Comparison of ENCODE assay signal across 23 cellular contexts in genomic region chr13:23639672-23640275, GRCh38.
DNase-seq lines count a peak whose midpoint lies in the region; ATAC-seq and TF ChIP-seq lines count a peak whose summit lies in the region.
"Had no signal": no experiment of that assay in that cellular context is flagged by ENCODE, and none has a peak within 500 bp of the region (broad histone marks: within the 10 kb centered on the region; RNA-seq: fewer than 3 reads in every experiment).

No MANE protein-coding gene starts in this region.

- no peaks in the 10 kb centered on the region for H3K9me3 ChIP-seq in BE2C
- H3K9me3 ChIP-seq: mucosa of descending colon, prostate gland, thyroid gland had no signal

- DNase-seq in NCI-H2081 (lab: John Stamatoyannopoulos, UW) = peak; percentile 2 to 46
- no peak for DNase-seq in NCI-H2081 treated with DMSO at 0.1 percent for 48 hours (lab: John Stamatoyannopoulos, UW)
- peak; percentile 51 for DNase-seq in midbrain (lab: John Stamatoyannopoulos, UW)
- DNase-seq in BE2C = no peak
- DNase-seq in foreskin fibroblast = no peak
- DNase-seq: 8988T; activated B cell treated with CpG ODN at 0.5 μM for 24 hours; activated CD4-positive, alpha-beta memory T cell treated with anti-CD3 and anti-CD28 coated beads for 36 hours; activated effector memory CD4-positive, alpha-beta T cell treated with anti-CD3 and anti-CD28 coated beads, Interleukin-2, amount 50 U/mL, for 16 hours; COR-L47; DMS79 treated with DMSO at 0.1 percent for 48 hours; left ventricle myocardium superior; mucosa of descending colon; NCI-H187 treated with DMSO at 0.1 percent for 48 hours; NCI-H510A; stimulated activated CD4-positive, alpha-beta T cell treated with anti-CD3 and anti-CD28 coated beads, Interleukin-1b, Interleukin-23, amount 100 ng/mL, for 48 hours; thyroid gland had no signal

- no peaks in the 10 kb centered on the region for H3K27me3 ChIP-seq in BE2C
- H3K27me3 ChIP-seq: neural progenitor cell, thyroid gland had no signal

- peak overlapping the region; percentile 78 for H3K27ac ChIP-seq in cingulate gyrus (ENCODE audit: low read depth, low read length)
- H3K27ac ChIP-seq in temporal lobe (ENCODE audit: low read depth, low read length) = peak overlapping the region; percentile 61
- H3K27ac ChIP-seq: coronary artery, neural progenitor cell, prostate gland, thyroid gland had no signal

- no peaks in the 10 kb centered on the region for H3K36me3 ChIP-seq in BE2C
- H3K36me3 ChIP-seq: neural progenitor cell, prostate gland, thyroid gland had no signal

- H3K4me3 ChIP-seq in BE2C (ENCODE audit: low read depth, low read length) (no peak overlapping the region), foreskin fibroblast (ENCODE audit: low read depth in 1 of 2, low read length in 2 of 2) (no peak overlapping the region)
- H3K4me3 ChIP-seq: coronary artery, mucosa of descending colon, neural progenitor cell, prostate gland, thyroid gland had no signal

- peaks cover 5% of the 10 kb centered on the region; the same call in 1 of the 2 replicates for H3K4me1 ChIP-seq in BE2C
- H3K4me1 ChIP-seq: prostate gland had no signal

- TF ChIP-seq CTCF in BE2C (IDR thresholded peaks at IDR 0.05; ENCODE audit: low read depth, low read length) (no peak), foreskin fibroblast (IDR thresholded peaks at IDR 0.05; ENCODE audit: low read depth, low read length) (no peak)

- ATAC-seq in GM18909 (IDR thresholded peaks at IDR 0.05; ENCODE audit: poor library complexity, unreplicated experiment) = no peak
- ATAC-seq: left ventricle myocardium superior, mucosa of descending colon had no signal

Comparison
In these comparisons a context has a peak if more than half of its experiments do, and no peak if none do; other contexts are left out.
1. DNase-seq: peak in NCI-H2081 (2 of 2) and midbrain (single experiment); none in NCI-H2081 treated with DMSO at 0.1 percent for 48 hours (single experiment), BE2C (single experiment) and foreskin fibroblast (0 of 2).